Comparison of ENCODE assay signal across 21 cellular contexts in genomic region chr2:73013941-73014340, GRCh38. TPM values are rescaled to one million over a fixed set of nuclear protein-coding genes. Genes with fewer than 3 reads are reported as not detected.
DNase-seq lines count a peak whose midpoint lies in the region; ATAC-seq, FAIRE-seq and TF ChIP-seq lines count a peak whose summit lies in the region.
"Had no signal": no experiment of that assay in that cellular context is flagged by ENCODE, and none has a peak within 500 bp of the region (broad histone marks: within the 10 kb centered on the region; RNA-seq: fewer than 3 reads in every experiment).

No MANE protein-coding gene starts in this region.

- intact Hi-C loops in cardiac septum (cut with DNase I), result no loop called here

- 81% methylated on average over 3 of the region's 3 CpGs for WGBS in A549 (ENCODE audit: missing lambda C conversion rate)

- POLR2A ChIA-PET in A549 (lab: Yijun Ruan, JAX), result no interaction called here

- H3K4me3 ChIP-seq in A549 (no peak overlapping the region), astrocyte of the spinal cord (ENCODE audit: low read depth, low read length) (no peak overlapping the region), foreskin fibroblast (ENCODE audit: low read depth in 1 of 2, low read length in 2 of 2) (no peak overlapping the region)
- H3K4me3 ChIP-seq: BLaER1 treated with 17β-estradiol and CSF1 and Interleukin-3, amounts not matched to agents 10 nM and 100 nM; prostate gland had no signal

- no peak for TF ChIP-seq POLR2A in A549 (IDR thresholded peaks at IDR 0.05; ENCODE audit: low read length)

- no peak for TF ChIP-seq RAD21 in A549 (conservative IDR thresholded peaks at IDR 0.05 in 1 of 2, IDR thresholded peaks at IDR 0.05 in 1 of 2)

- no peak for TF ChIP-seq EP300 in A549 (IDR thresholded peaks at IDR 0.05)

- no peak overlapping the region for H3K4me2 ChIP-seq in A549
- H3K4me2 ChIP-seq: BLaER1 treated with 17β-estradiol and CSF1 and Interleukin-3, amounts not matched to agents 10 nM and 100 nM had no signal

- CTCF ChIA-PET in A549 (lab: Yijun Ruan, JAX), result interaction anchor here (0.6 kb wide), 1 partner anchor 37 kb away, joined by 4 read pairs; no protein-coding TSS in a partner anchor

- ATAC-seq in A549, result no peak
- no peak for ATAC-seq in HG03108 (IDR thresholded peaks at IDR 0.05; ENCODE audit: unreplicated experiment)
- ATAC-seq in GM21447 (IDR thresholded peaks at IDR 0.05; ENCODE audit: unreplicated experiment), result no peak

- no peak for TF ChIP-seq CTCF in A549 (IDR thresholded peaks at IDR 0.05)
- no peak for TF ChIP-seq CTCF in astrocyte of the spinal cord (IDR thresholded peaks at IDR 0.05; ENCODE audit: low read depth, low read length)
- TF ChIP-seq CTCF in foreskin fibroblast (IDR thresholded peaks at IDR 0.05; ENCODE audit: low read depth, low read length), result no peak

- DNase-seq in A549 (ENCODE audit: low read depth in 1 of 2, low spot score in 1 of 2) (no peak), M059J (ENCODE audit: low read depth) (peak; percentile 49), astrocyte of the spinal cord (ENCODE audit: low read depth, low spot score) (peak; percentile 46), foreskin fibroblast (peak; percentile 20 to 68), DMS53 (lab: John Stamatoyannopoulos, UW) (no peak), cardiac septum (ENCODE audit: low spot score) (no peak)
- DNase-seq: 8988T; activated CD4-positive, alpha-beta T cell treated with anti-CD3 and anti-CD28 coated beads, Interleukin-2, amount 50 U/mL, for 48 hours; activated naive CD4-positive, alpha-beta T cell treated with Interleukin-2 at 50 U/mL for 16 hours; effector CD4-positive, alpha-beta T cell; MM.1S; NCI-H187; NCI-H226; nephron progenitor cell; NK-92 treated with Interleukin-12 subunit alpha and Interleukin-12 subunit beta, amount 100 ng/mL, for 24 hours had no signal

- in situ Hi-C loops in astrocyte of the spinal cord (cut with HindIII; ENCODE audit: low sequenced_read_pairs), result no loop called here

- H3K4me1 ChIP-seq in A549, result no peaks in the 10 kb centered on the region
- H3K4me1 ChIP-seq: prostate gland had no signal

- peak; percentile 46 for FAIRE-seq in A549 (lab: Jason Lieb, UNC)
- FAIRE-seq: GM12892 had no signal

- no peaks in the 10 kb centered on the region for H3K9me3 ChIP-seq in A549
- H3K9me3 ChIP-seq: prostate gland had no signal

- no peak overlapping the region for H3K27ac ChIP-seq in A549
- H3K27ac ChIP-seq: BLaER1 treated with 17β-estradiol and CSF1 and Interleukin-3, amounts not matched to agents 10 nM and 100 nM; prostate gland; VCaP had no signal

TF ChIP-seq in A549, 52 proteins besides CTCF, POLR2A, EP300 and RAD21:
- TF ChIP-seq CBX2 (IDR thresholded peaks at IDR 0.05; ENCODE audit: borderline replicate concordance, low read depth), result no peak
- no peak for TF ChIP-seq HEYL (CRISPR knock-in tag; IDR thresholded peaks at IDR 0.05)

RNA-seq across cellular contexts. Expression of gene SFXN5, which starts 57.6 kb away (rescaled TPM):
- polyA plus RNA-seq in A549 (2011; rRNA removed), result 16.7 and 22.0 TPM in 2 replicates
- polyA plus RNA-seq in A549 (2012; cell fraction: cytosol; rRNA removed), result 19.8 and 21.7 TPM in 2 replicates
- 60.1 and 76.2 TPM in 2 replicates for polyA plus RNA-seq in A549 (2012; cell fraction: nucleus; rRNA removed)
- polyA plus RNA-seq in A549 (2017; fragmentation: RNase III; extraction: RNeasy Plus Mini Kit Qiagen cat#74134 plus additional on column Dnase treatment), result 18.2 to 20.4 TPM (median 19.6 TPM) in 3 replicates
- polyA minus RNA-seq in A549 (2011; rRNA and poly(A)+ RNA removed), result 32.2 and 41.1 TPM in 2 replicates
- 7.9 and 17.3 TPM in 2 replicates for total RNA-seq in M059J (2014; rRNA removed; shearing (Covaris generic))
- 13.3 TPM for total RNA-seq in cardiac septum

Comparison
In these comparisons a context has a peak if more than half of its experiments do, and no peak if none do; other contexts are left out.
1. DNase-seq: peak in M059J (single experiment), astrocyte of the spinal cord (single experiment) and foreskin fibroblast (2 of 2); none in A549 (0 of 2), DMS53 (single experiment) and cardiac septum (single experiment).